In the genomic region with DNA sequence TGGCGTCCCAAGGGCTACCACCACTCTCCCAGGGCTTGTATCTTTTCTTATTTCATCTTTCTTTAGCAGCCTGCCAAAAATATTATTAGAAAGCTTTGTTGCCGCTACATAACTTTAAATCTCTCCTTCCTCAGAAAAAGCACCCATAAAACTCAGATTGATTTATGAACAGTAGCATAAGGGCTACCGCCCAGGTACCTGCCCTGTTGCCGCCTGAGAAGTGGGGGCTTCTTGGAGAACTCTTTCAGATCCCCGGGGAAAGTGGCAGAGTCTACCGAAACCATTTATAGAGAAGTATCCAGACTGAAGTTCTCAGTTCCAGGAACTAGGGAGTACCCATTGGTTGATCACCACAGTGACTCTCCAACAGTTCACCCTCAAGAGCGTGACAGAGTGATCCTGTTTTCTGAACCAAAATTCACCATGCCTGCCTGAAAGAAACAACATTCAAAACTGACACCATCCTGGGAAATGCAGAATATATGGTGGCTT, we compare ENCODE assay signal across 8 cellular contexts. TPM values are rescaled to one million over a fixed set of nuclear protein-coding genes. Genes with fewer than 3 reads are reported as not detected.
A peak's percentile ranks its signal among the peaks of the same experiment; 100 is the strongest.
DNase-seq lines count a peak whose midpoint lies in the region; ATAC-seq, FAIRE-seq and TF ChIP-seq lines count a peak whose summit lies in the region.

No MANE protein-coding gene starts in this region.

- H3K9me3 ChIP-seq in astrocyte (ENCODE audit: insufficient read depth, low read depth, low read length) = no peaks in the 10 kb centered on the region
- no peaks in the 10 kb centered on the region for H3K9me3 ChIP-seq in right lobe of liver
- no peaks in the 10 kb centered on the region for H3K9me3 ChIP-seq in thyroid gland

- peak overlapping the region; percentile 93 for H3K4me2 ChIP-seq in astrocyte (ENCODE audit: low read length)

- FAIRE-seq in astrocyte (lab: Jason Lieb, UNC) = no peak

- no peak for TF ChIP-seq CTCF in AG09309 (IDR thresholded peaks at IDR 0.05; ENCODE audit: control insufficient read depth, insufficient read depth, low read depth, low read length, missing control alignments)
- TF ChIP-seq CTCF in astrocyte (IDR thresholded peaks at IDR 0.05; ENCODE audit: insufficient read depth, low read depth, low read length) = no peak
- TF ChIP-seq CTCF in right lobe of liver (IDR thresholded peaks at IDR 0.05) = no peak
- TF ChIP-seq CTCF in thyroid gland (IDR thresholded peaks at IDR 0.05) = no peak

- H3K4me1 ChIP-seq in astrocyte (ENCODE audit: insufficient read depth, low read length) = peaks cover 5% of the 10 kb centered on the region
- H3K4me1 ChIP-seq in right lobe of liver = peaks cover 0 to 29% (median 12%) of the 10 kb centered on the region in 4 donors
- peaks cover 0 to 18% of the 10 kb centered on the region in 2 donors for H3K4me1 ChIP-seq in thyroid gland

- peak overlapping the region; percentile 61; the same call in 1 of the 2 replicates for H3K4me3 ChIP-seq in AG09309 (ENCODE audit: control insufficient read depth, low read depth, low read length)
- peak overlapping the region; percentile 66 for H3K4me3 ChIP-seq in Jurkat, Clone E6-1 (ENCODE audit: low read length)
- H3K4me3 ChIP-seq in astrocyte (ENCODE audit: insufficient read depth, low read depth, low read length) = peak overlapping the region; percentile 13
- peak overlapping the region; percentile 75 to 86 (median 83) for H3K4me3 ChIP-seq in right lobe of liver
- peak overlapping the region; percentile 58 to 92 (median 86) for H3K4me3 ChIP-seq in thyroid gland (replicated peaks in 1 of 3)

- WGBS in right lobe of liver (ENCODE audit: insufficient coverage, low coverage, low lambda C conversion rate, missing lambda C conversion rate) = 11% methylated on average over 7 of the region's 7 CpGs
- 48 to 51% methylated on average over 7 of the region's 7 CpGs for WGBS in thyroid gland, 2 donors

- intact Hi-C loops in right lobe of liver (cut with DNase I) = no loop called here
- intact Hi-C loops in thyroid gland (cut with DNase I) = no loop called here

- ATAC-seq in right lobe of liver = peak; percentile 8 to 26 (median 22)

- TF ChIP-seq POLR2A in right lobe of liver (IDR thresholded peaks at IDR 0.05) (no peak), thyroid gland (IDR thresholded peaks at IDR 0.05) (no peak)

- peaks cover 19% of the 10 kb centered on the region for H3K36me3 Mint-ChIP-seq in astrocyte (ENCODE audit: low read depth, unreplicated experiment)

- peak overlapping the region; percentile 75 for H3K9ac ChIP-seq in astrocyte (ENCODE audit: low read length)

- no peaks in the 10 kb centered on the region for H3K36me3 ChIP-seq in astrocyte (ENCODE audit: insufficient read depth, low read length)
- peaks cover 0 to 8% (median 0%) of the 10 kb centered on the region in 4 donors for H3K36me3 ChIP-seq in right lobe of liver
- H3K36me3 ChIP-seq in thyroid gland = no peaks in the 10 kb centered on the region

- H4K20me1 ChIP-seq in astrocyte (ENCODE audit: insufficient read depth, low read length) = no peaks in the 10 kb centered on the region

- no peaks in the 10 kb centered on the region for H3K79me2 ChIP-seq in astrocyte (ENCODE audit: insufficient read depth, low read length)

- H2AFZ ChIP-seq in astrocyte (ENCODE audit: low read depth, low read length) = peak overlapping the region; percentile 72

- H3K9me3 Mint-ChIP-seq in astrocyte (ENCODE audit: unreplicated experiment) = peaks cover 1% of the 10 kb centered on the region

- H3K27me3 Mint-ChIP-seq in astrocyte (ENCODE audit: low read depth, unreplicated experiment) = peaks cover 4% of the 10 kb centered on the region

- peak overlapping the region; percentile 63 for H3K27ac Mint-ChIP-seq in astrocyte (ENCODE audit: unreplicated experiment)

- H3K27me3 ChIP-seq in astrocyte (ENCODE audit: insufficient read depth, low read length) = no peaks in the 10 kb centered on the region
- no peaks in the 10 kb centered on the region for H3K27me3 ChIP-seq in right lobe of liver
- no peaks in the 10 kb centered on the region for H3K27me3 ChIP-seq in thyroid gland

- H3K27ac ChIP-seq in astrocyte (ENCODE audit: low read depth, low read length) (no peak overlapping the region), right lobe of liver (peak overlapping the region; percentile 98 to 100 (median 99)), thyroid gland (peak overlapping the region; percentile 71 to 88 (median 88))

- DNase-seq in AG09309 (ENCODE audit: low read depth) (no peak), astrocyte (ENCODE audit: low read depth) (no peak), right lobe of liver (no peak), thyroid gland (peak in 1 of 2 donors; percentile 3), NCI-H1436 (lab: John Stamatoyannopoulos, UW) (no peak), SW480 (ENCODE audit: low spot score) (no peak), NCI-H1105 treated with DMSO at 0.1 percent for 48 hours (lab: John Stamatoyannopoulos, UW) (no peak)
- no peak for DNase-seq in Jurkat, Clone E6-1 (ENCODE audit: low read depth, low spot score)

- peak overlapping the region; percentile 74 for H3K4me3 Mint-ChIP-seq in astrocyte (ENCODE audit: unreplicated experiment)

- H3K4me1 Mint-ChIP-seq in astrocyte (ENCODE audit: low read depth, unreplicated experiment) = peaks cover 10% of the 10 kb centered on the region

RNA-seq across cellular contexts. Expression of a gene that starts 0.7 kb away (rescaled TPM):
- 17.8 TPM for polyA plus RNA-seq in Jurkat, Clone E6-1 (2012; ENCODE audit: insufficient read depth, insufficient read length)
- total RNA-seq in astrocyte = 1.9 and 2.2 TPM in 2 replicates
- total RNA-seq in right lobe of liver = 10 to 100 TPM; 17.4 to 56.9 (median 26.5) TPM
- 10 to 100 TPM; 15.0 to 38.7 (median 23.8) TPM for total RNA-seq in thyroid gland

Comparison
In these comparisons a context has a peak if more than half of its experiments do, and no peak if none do; other contexts are left out.
1. H3K4me3 ChIP-seq: peak in every context shown above with its lines; median percentile 86 in thyroid gland; 83 in right lobe of liver; 66 in Jurkat, Clone E6-1; 61 in AG09309; 13 in astrocyte.